Comparison of ENCODE assay signal across 9 cellular contexts in genomic region chr6:116229287-116229913, GRCh38. TPM values are rescaled to one million over a fixed set of nuclear protein-coding genes. Genes with fewer than 3 reads are reported as not detected.
DNase-seq lines count a peak whose midpoint lies in the region; TF ChIP-seq lines count a peak whose summit lies in the region.
"Had no signal": no experiment of that assay in that cellular context is flagged by ENCODE, and none has a peak within 500 bp of the region (broad histone marks: within the 10 kb centered on the region; RNA-seq: fewer than 3 reads in every experiment).

No MANE protein-coding gene starts in this region.

- H3K27me3 Mint-ChIP-seq in neural progenitor cell (ENCODE audit: insufficient read depth, low read depth): no peaks in the 10 kb centered on the region

- H3K4me2 ChIP-seq in neural progenitor cell: peak overlapping the region; percentile 54

- H3K9me3 ChIP-seq in Peyer's patch (no peaks in the 10 kb centered on the region), neural progenitor cell (ENCODE audit: low read depth) (no peaks in the 10 kb centered on the region)
- H3K9me3 ChIP-seq: upper lobe of left lung had no signal

- H3K4me1 ChIP-seq in Peyer's patch (no peaks in the 10 kb centered on the region), neural progenitor cell (no peaks in the 10 kb centered on the region)
- H3K4me1 ChIP-seq: upper lobe of left lung had no signal

- no peak overlapping the region for H3K9ac ChIP-seq in neural progenitor cell

- H3K36me3 ChIP-seq in Peyer's patch: peaks cover 0 to 10% (median 0%) of the 10 kb centered on the region in 3 donors
- no peaks in the 10 kb centered on the region for H3K36me3 ChIP-seq in neural progenitor cell

- in situ Hi-C loops in G401 (cut with HindIII; ENCODE audit: low sequenced_read_pairs): no loop called here

- no peaks in the 10 kb centered on the region for H3K36me3 Mint-ChIP-seq in neural progenitor cell

- no peak overlapping the region for H3K27ac Mint-ChIP-seq in neural progenitor cell

- peak overlapping the region in 1 of 4 donors; percentile 21 for H3K4me3 ChIP-seq in Peyer's patch
- H3K4me3 ChIP-seq in neural progenitor cell: peak overlapping the region; percentile 30
- H3K4me3 ChIP-seq: upper lobe of left lung had no signal

- no peaks in the 10 kb centered on the region for H3K79me2 ChIP-seq in neural progenitor cell (ENCODE audit: low read depth)

- TF ChIP-seq POLR2A in Peyer's patch (IDR thresholded peaks at IDR 0.05): no peak

- H3K9me3 Mint-ChIP-seq in neural progenitor cell: no peaks in the 10 kb centered on the region

- no peaks in the 10 kb centered on the region for H3F3A ChIP-seq in neural progenitor cell (ENCODE audit: low read depth)

- H3K4me1 Mint-ChIP-seq in neural progenitor cell: peaks cover 7% of the 10 kb centered on the region

- DNase-seq in G401 (ENCODE audit: low spot score) (peak; percentile 100), Peyer's patch (peak in 2 of 3 donors; percentile 53 to 70), fibroblast of the conjunctiva (ENCODE audit: low read depth) (peak; percentile 97), neural progenitor cell (ENCODE audit: low spot score) (peak; percentile 92), SKM-1 treated with dmso at 0.1 percent for 144 hours (lab: John Stamatoyannopoulos, UW; ENCODE audit: unreplicated experiment) (no peak), activated gamma-delta T cell treated with Interleukin-2 at 50 U/mL for 16 hours (no peak), NCI-H2171 (lab: John Stamatoyannopoulos, UW) (no peak)
- no peak for DNase-seq in activated CD4-positive, CD25-positive, alpha-beta regulatory T cell (lab: John Stamatoyannopoulos, UW)
- DNase-seq: upper lobe of left lung had no signal

- H3K27ac ChIP-seq in Peyer's patch (no peak overlapping the region), neural progenitor cell (no peak overlapping the region)
- H3K27ac ChIP-seq: upper lobe of left lung had no signal

- no peak for TF ChIP-seq CTCF in Peyer's patch (IDR thresholded peaks at IDR 0.05)
- no peak for TF ChIP-seq CTCF in neural progenitor cell (IDR thresholded peaks at IDR 0.05)

- peak overlapping the region; percentile 72 for H3K4me3 Mint-ChIP-seq in neural progenitor cell

- H4K20me1 ChIP-seq in neural progenitor cell (ENCODE audit: low read depth): no peaks in the 10 kb centered on the region

- H2AFZ ChIP-seq in neural progenitor cell (replicated peaks): peak overlapping the region; percentile 95

- no peaks in the 10 kb centered on the region for H3K27me3 ChIP-seq in Peyer's patch
- H3K27me3 ChIP-seq in neural progenitor cell: no peaks in the 10 kb centered on the region
- H3K27me3 ChIP-seq: upper lobe of left lung had no signal

RNA-seq across cellular contexts. Expression of gene TSPYL4, which starts 24.5 kb away (rescaled TPM):
- 10.5 and 14.0 TPM in 2 replicates for total RNA-seq in G401 (2014; rRNA removed; shearing (Covaris generic))
- total RNA-seq in Peyer's patch (1 to 10 TPM; 5.8 to 9.1 (median 7.2) TPM), neural progenitor cell (ENCODE audit: low replicate concordance) (32.2 and 34.2 TPM in 2 replicates)

RNA-seq across cellular contexts. Expression of gene TSPYL1, which starts 50.3 kb away (rescaled TPM):
- 99.1 and 131 TPM in 2 replicates for total RNA-seq in G401 (2014; rRNA removed; shearing (Covaris generic))
- total RNA-seq in Peyer's patch (10 to 100 TPM; 33.0 to 49.6 (median 42.3) TPM), neural progenitor cell (ENCODE audit: low replicate concordance) (63.0 and 64.9 TPM in 2 replicates)

Comparison
In these comparisons a context has a peak if more than half of its experiments do, and no peak if none do; other contexts are left out.
1. DNase-seq: peak in G401 (single experiment), Peyer's patch (2 of 3), fibroblast of the conjunctiva (single experiment) and neural progenitor cell (single experiment); none in SKM-1 treated with dmso at 0.1 percent for 144 hours (single experiment), activated gamma-delta T cell treated with Interleukin-2 at 50 U/mL for 16 hours (single experiment), NCI-H2171 (single experiment) and activated CD4-positive, CD25-positive, alpha-beta regulatory T cell (0 of 4).